Comparison of ENCODE assay signal across 13 cellular contexts in genomic region chr2:160368988-160369935, GRCh38.
DNase-seq lines count a peak whose midpoint lies in the region; ATAC-seq, FAIRE-seq and TF ChIP-seq lines count a peak whose summit lies in the region.
"Had no signal": no experiment of that assay in that cellular context is flagged by ENCODE, and none has a peak within 500 bp of the region (broad histone marks: within the 10 kb centered on the region; RNA-seq: fewer than 3 reads in every experiment).

No MANE protein-coding gene starts in this region.

- H3K9me3 Mint-ChIP-seq in CD4-positive, CD25-positive, alpha-beta regulatory T cell = peaks cover 0 to 3% (median 0%) of the 10 kb centered on the region in 7 donors
- H3K9me3 Mint-ChIP-seq in stimulated activated memory B cell treated with anti-CD40 and anti-IgM and Interleukin-4, amounts not matched to agents 10 μg/mL and 1 μg/mL and 100 μg/mL, for 72 hours = no peaks in the 10 kb centered on the region

- H3K4me3 ChIP-seq in CD4-positive, CD25-positive, alpha-beta regulatory T cell (ENCODE audit: low read depth, low read length) = no peak overlapping the region
- no peak overlapping the region for H3K4me3 ChIP-seq in pancreas
- H3K4me3 ChIP-seq in esophagus squamous epithelium = no peak overlapping the region
- no peak overlapping the region for H3K4me3 ChIP-seq in SK-N-SH (ENCODE audit: low read depth in 2 of 2, low read length in 1 of 2)
- H3K4me3 ChIP-seq: prostate gland had no signal

- H3K27ac Mint-ChIP-seq in CD4-positive, CD25-positive, alpha-beta regulatory T cell = peak overlapping the region in 2 of 3 donors; percentile 14 to 20
- H3K27ac Mint-ChIP-seq in stimulated activated memory B cell treated with anti-CD40 and anti-IgM and Interleukin-4, amounts not matched to agents 10 μg/mL and 1 μg/mL and 100 μg/mL, for 72 hours = no peak overlapping the region
- H3K27ac Mint-ChIP-seq: activated CD8-positive, alpha-beta memory T cell treated with anti-CD3 and anti-CD28 coated beads, Interleukin-2, amount 10 ng/mL, durations not matched to agents 7 days and 5 days had no signal

- H3K36me3 Mint-ChIP-seq in CD4-positive, CD25-positive, alpha-beta regulatory T cell = peaks cover 20% of the 10 kb centered on the region
- peaks cover 20% of the 10 kb centered on the region for H3K36me3 Mint-ChIP-seq in stimulated activated memory B cell treated with anti-CD40 and anti-IgM and Interleukin-4, amounts not matched to agents 10 μg/mL and 1 μg/mL and 100 μg/mL, for 72 hours

- CTCF ChIA-PET in SK-N-SH (lab: Yijun Ruan, JAX) = interaction anchor here (0.6 kb wide), 1 partner anchor 13 kb away, joined by 3 read pairs; no protein-coding TSS in a partner anchor

- H4K20me1 ChIP-seq in SK-N-SH (ENCODE audit: insufficient read depth) = peaks cover 83% of the 10 kb centered on the region

- TF ChIP-seq CTCF in pancreas (IDR thresholded peaks at IDR 0.05) (no peak), esophagus squamous epithelium (IDR thresholded peaks at IDR 0.05) (no peak), SK-N-SH (IDR thresholded peaks at IDR 0.05) (no peak)

- no peaks in the 10 kb centered on the region for H3K9me2 ChIP-seq in SK-N-SH

- no peak for FAIRE-seq in pancreas (lab: Jason Lieb, UNC)

- no peaks in the 10 kb centered on the region for H3K27me3 Mint-ChIP-seq in CD4-positive, CD25-positive, alpha-beta regulatory T cell
- no peaks in the 10 kb centered on the region for H3K27me3 Mint-ChIP-seq in stimulated activated memory B cell treated with anti-CD40 and anti-IgM and Interleukin-4, amounts not matched to agents 10 μg/mL and 1 μg/mL and 100 μg/mL, for 72 hours
- H3K27me3 Mint-ChIP-seq: activated CD8-positive, alpha-beta memory T cell treated with anti-CD3 and anti-CD28 coated beads, Interleukin-2, amount 10 ng/mL, durations not matched to agents 7 days and 5 days had no signal

- H3K27me3 ChIP-seq in CD4-positive, CD25-positive, alpha-beta regulatory T cell (ENCODE audit: control insufficient read depth, insufficient read depth, low read length) = no peaks in the 10 kb centered on the region
- H3K27me3 ChIP-seq in pancreas = no peaks in the 10 kb centered on the region
- no peaks in the 10 kb centered on the region for H3K27me3 ChIP-seq in esophagus squamous epithelium
- no peaks in the 10 kb centered on the region for H3K27me3 ChIP-seq in SK-N-SH (ENCODE audit: insufficient read depth)

- peak overlapping the region in 2 of 4 donors; percentile 29 to 44 for H3K4me3 Mint-ChIP-seq in CD4-positive, CD25-positive, alpha-beta regulatory T cell
- H3K4me3 Mint-ChIP-seq in stimulated activated memory B cell treated with anti-CD40 and anti-IgM and Interleukin-4, amounts not matched to agents 10 μg/mL and 1 μg/mL and 100 μg/mL, for 72 hours = no peak overlapping the region
- H3K4me3 Mint-ChIP-seq: activated CD8-positive, alpha-beta memory T cell treated with anti-CD3 and anti-CD28 coated beads, Interleukin-2, amount 10 ng/mL, durations not matched to agents 7 days and 5 days had no signal

- POLR2A ChIA-PET in SK-N-SH (lab: Yijun Ruan, JAX) = interaction anchor here (0.5 kb wide), 1 partner anchor 9 kb away, joined by 3 read pairs; no protein-coding TSS in a partner anchor

- intact Hi-C loops in pancreas (cut with DNase I) (no loop called here), esophagus squamous epithelium (cut with DNase I) (no loop called here)

- H2AFZ ChIP-seq in SK-N-SH (ENCODE audit: low read depth) = no peak overlapping the region

- no peak for TF ChIP-seq RAD21 in SK-N-SH (IDR thresholded peaks at IDR 0.05; ENCODE audit: low read length)

- no peak for DNase-seq in CD4-positive, CD25-positive, alpha-beta regulatory T cell
- DNase-seq in NCI-H226 (peak; percentile 47), fibroblast of peridontal ligament (ENCODE audit: extremely low read depth) (peak; percentile 78), pancreas (peak in 4 of 6 donors; percentile 59 to 67 (median 62)), esophagus squamous epithelium (lab: John Stamatoyannopoulos, UW) (no peak), NCI-H2081 (lab: John Stamatoyannopoulos, UW) (no peak), SK-N-SH (no peak)
- DNase-seq: activated CD8-positive, alpha-beta memory T cell treated with anti-CD3 and anti-CD28 coated beads, Interleukin-2, amount 10 ng/mL, durations not matched to agents 7 days and 5 days; cerebellar nuclear complex; DMS53; NCI-H345 had no signal

- peaks cover 11% of the 10 kb centered on the region for H3K4me1 ChIP-seq in CD4-positive, CD25-positive, alpha-beta regulatory T cell (ENCODE audit: control insufficient read depth, insufficient read depth, low read length, poor library complexity, severe bottlenecking)
- H3K4me1 ChIP-seq in pancreas (peaks cover under 1 to 41% (median 28%) of the 10 kb centered on the region in 3 donors), esophagus squamous epithelium (peaks cover 8 to 98% (median 60%) of the 10 kb centered on the region in 3 donors), SK-N-SH (ENCODE audit: control insufficient read depth in 1 of 2, insufficient read depth in 2 of 2, low read depth in 1 of 2, low read length in 1 of 2) (peaks cover 34 to 70% of the 10 kb centered on the region in 2 experiments)
- H3K4me1 ChIP-seq: prostate gland had no signal

- H3K27ac ChIP-seq in CD4-positive, CD25-positive, alpha-beta regulatory T cell (ENCODE audit: insufficient read depth, low read length, poor library complexity, severe bottlenecking) = no peak overlapping the region
- H3K27ac ChIP-seq in pancreas (no peak overlapping the region), esophagus squamous epithelium (peak overlapping the region in 2 of 4 donors; percentile 6 to 57), SK-N-SH (ENCODE audit: low read depth in 2 of 2, low read length in 1 of 2) (peak overlapping the region in 1 of 2 experiments; percentile 85; a peak in 2 of 4 replicates)
- H3K27ac ChIP-seq: prostate gland had no signal

- H3K79me2 ChIP-seq in SK-N-SH (ENCODE audit: insufficient read depth) = peaks cover 98% of the 10 kb centered on the region

- H3K4me2 ChIP-seq in SK-N-SH = no peak overlapping the region

- no peak for TF ChIP-seq POLR2A in esophagus squamous epithelium (IDR thresholded peaks at IDR 0.05)

- no peak for TF ChIP-seq EP300 in SK-N-SH (IDR thresholded peaks at IDR 0.05; ENCODE audit: borderline replicate concordance in 1 of 2, low read depth in 1 of 2, low read length in 1 of 2)

- no peak for ATAC-seq in CD4-positive, CD25-positive, alpha-beta regulatory T cell (ENCODE audit: low read depth in 2 of 2)
- ATAC-seq in pancreas = peak; percentile 78 to 89 (median 86)
- no peak for ATAC-seq in stimulated activated memory B cell treated with anti-CD40 and anti-IgM and Interleukin-4, amounts not matched to agents 10 μg/mL and 1 μg/mL and 100 μg/mL, for 72 hours
- ATAC-seq: activated CD8-positive, alpha-beta memory T cell treated with anti-CD3 and anti-CD28 coated beads, Interleukin-2, amount 10 ng/mL, durations not matched to agents 7 days and 5 days had no signal

- H3K4me1 Mint-ChIP-seq in CD4-positive, CD25-positive, alpha-beta regulatory T cell = peaks cover 22 to 59% (median 47%) of the 10 kb centered on the region in 4 donors
- peaks cover 47% of the 10 kb centered on the region for H3K4me1 Mint-ChIP-seq in stimulated activated memory B cell treated with anti-CD40 and anti-IgM and Interleukin-4, amounts not matched to agents 10 μg/mL and 1 μg/mL and 100 μg/mL, for 72 hours

- H3K36me3 ChIP-seq in CD4-positive, CD25-positive, alpha-beta regulatory T cell (ENCODE audit: control insufficient read depth, insufficient read depth, low read length) = peaks cover 19% of the 10 kb centered on the region
- H3K36me3 ChIP-seq in pancreas = no peaks in the 10 kb centered on the region
- peaks cover 0 to 29% (median 0%) of the 10 kb centered on the region in 3 donors for H3K36me3 ChIP-seq in esophagus squamous epithelium
- H3K36me3 ChIP-seq in SK-N-SH (replicated peaks in 1 of 2; ENCODE audit: control insufficient read depth in 1 of 2, insufficient read depth in 2 of 2, low read length in 1 of 2) = peaks cover 16 to 27% of the 10 kb centered on the region in 2 experiments
- H3K36me3 ChIP-seq: prostate gland had no signal

- H3K9me3 ChIP-seq in CD4-positive, CD25-positive, alpha-beta regulatory T cell (ENCODE audit: control insufficient read depth in 2 of 2, low read length in 2 of 2) = no peaks in the 10 kb centered on the region
- no peaks in the 10 kb centered on the region for H3K9me3 ChIP-seq in pancreas
- H3K9me3 ChIP-seq in esophagus squamous epithelium = no peaks in the 10 kb centered on the region
- H3K9me3 ChIP-seq in SK-N-SH = no peaks in the 10 kb centered on the region
- H3K9me3 ChIP-seq: prostate gland had no signal

- H3F3A ChIP-seq in SK-N-SH (replicated peaks; ENCODE audit: insufficient read depth) = peaks cover 34% of the 10 kb centered on the region

- H3K9ac ChIP-seq in SK-N-SH = no peak overlapping the region

- 62 to 65% methylated on average over 7 of the region's 7 CpGs for WGBS in pancreas, 2 donors
- WGBS in esophagus squamous epithelium, 2 donors = 76 to 82% methylated on average over 7 of the region's 7 CpGs
- 95% methylated on average over 7 of the region's 7 CpGs for WGBS in SK-N-SH (ENCODE audit: low lambda C conversion rate)

TF ChIP-seq in SK-N-SH, 30 proteins besides CTCF, POLR2A, EP300 and RAD21 (continues in another document):
- TF ChIP-seq USF2 (IDR thresholded peaks at IDR 0.05; ENCODE audit: borderline replicate concordance, low read depth, low read length) (no peak), CHD2 (IDR thresholded peaks at IDR 0.05; ENCODE audit: low read length, partially characterized antibody) (no peak), TAF1 (IDR thresholded peaks at IDR 0.05; ENCODE audit: borderline replicate concordance, low read depth, low read length) (no peak)

Comparison
In these comparisons a context has a peak if more than half of its experiments do, and no peak if none do; other contexts are left out.
1. ATAC-seq: peak in pancreas (4 of 4); none in CD4-positive, CD25-positive, alpha-beta regulatory T cell (0 of 2) and stimulated activated memory B cell treated with anti-CD40 and anti-IgM and Interleukin-4, amounts not matched to agents 10 μg/mL and 1 μg/mL and 100 μg/mL, for 72 hours (single experiment).
2. DNase-seq: peak in NCI-H226 (single experiment), fibroblast of peridontal ligament (single experiment) and pancreas (4 of 6); none in CD4-positive, CD25-positive, alpha-beta regulatory T cell (0 of 3), esophagus squamous epithelium (single experiment), NCI-H2081 (0 of 2) and SK-N-SH (single experiment).